In genomic region chr1:202106340-202107284, GRCh38 we compare ENCODE assay signal across 10 cellular contexts. TPM values are rescaled to one million over a fixed set of nuclear protein-coding genes. Genes with fewer than 3 reads are reported as not detected.
A peak's percentile ranks its signal among the peaks of the same experiment; 100 is the strongest.
DNase-seq lines count a peak whose midpoint lies in the region; ATAC-seq, FAIRE-seq and TF ChIP-seq lines count a peak whose summit lies in the region.
"Had no signal": no experiment of that assay in that cellular context is flagged by ENCODE, and none has a peak within 500 bp of the region (broad histone marks: within the 10 kb centered on the region; RNA-seq: fewer than 3 reads in every experiment).

No MANE protein-coding gene starts in this region.

- peak overlapping the region; percentile 66 for H4K91ac ChIP-seq in H1 (replicated peaks; ENCODE audit: insufficient read length, low read length)

- H3K27me3 Mint-ChIP-seq in activated CD8-positive, alpha-beta T cell treated with anti-CD3 and anti-CD28 coated beads, Interleukin-2, amount 10 ng/mL, durations not matched to agents 7 days and 5 days (ENCODE audit: low read depth) = peaks cover 2% of the 10 kb centered on the region

- H2AK5ac ChIP-seq in H1 (ENCODE audit: low read depth, low read length) = peak overlapping the region; percentile 91

- no peak overlapping the region for H3K27ac Mint-ChIP-seq in activated CD8-positive, alpha-beta T cell treated with anti-CD3 and anti-CD28 coated beads, Interleukin-2, amount 10 ng/mL, durations not matched to agents 7 days and 5 days
- H3K27ac Mint-ChIP-seq: T-helper 17 cell had no signal

- TF ChIP-seq CTCF in H1 (IDR thresholded peaks at IDR 0.05; ENCODE audit: control extremely low read depth in 1 of 3, insufficient read depth in 1 of 3, low read depth in 1 of 3, low read length in 3 of 3) = no peak

- H3K79me2 ChIP-seq in H1 (ENCODE audit: control insufficient read depth in 1 of 2, insufficient read depth in 2 of 2, low read length in 2 of 2) = no peaks in the 10 kb centered on the region

- H2BK15ac ChIP-seq in H1 (ENCODE audit: low read length) = peak overlapping the region; percentile 37; the same call in 1 of the 2 replicates

- peak overlapping the region; percentile 6 for H4K5ac ChIP-seq in H1 (ENCODE audit: insufficient read length, low read depth, low read length)

- H3K4me1 Mint-ChIP-seq in activated CD8-positive, alpha-beta T cell treated with anti-CD3 and anti-CD28 coated beads, Interleukin-2, amount 10 ng/mL, durations not matched to agents 7 days and 5 days (ENCODE audit: low read depth) = no peaks in the 10 kb centered on the region

- H3K4ac ChIP-seq in H1 (replicated peaks; ENCODE audit: insufficient read length, low read depth, low read length) = peak overlapping the region; percentile 33

- peak overlapping the region; percentile 60; the same call in 1 of the 2 replicates for H2BK5ac ChIP-seq in H1 (ENCODE audit: low read depth, low read length)

- no peak for TF ChIP-seq RAD21 in H1 (IDR thresholded peaks at IDR 0.05 in 1 of 2, conservative IDR thresholded peaks at IDR 0.05 in 1 of 2; ENCODE audit: low read depth in 2 of 2, low read length in 2 of 2)

- no peak overlapping the region for H3K14ac ChIP-seq in H1 (ENCODE audit: insufficient read length)

- H3K9me3 ChIP-seq in H1 (ENCODE audit: insufficient read depth in 2 of 2, low read depth in 1 of 2, low read length in 1 of 2) (no peaks in the 10 kb centered on the region), mucosa of rectum (ENCODE audit: control insufficient read depth in 2 of 2, low read length in 2 of 2) (no peaks in the 10 kb centered on the region)

- peak overlapping the region; percentile 70; the same call in 1 of the 2 replicates for H3K27ac ChIP-seq in H1 (ENCODE audit: low read depth, low read length)
- peak overlapping the region; percentile 99 to 100 for H3K27ac ChIP-seq in mucosa of rectum (ENCODE audit: low read depth in 2 of 2, low read length in 2 of 2)

- no peak overlapping the region for H3K9ac ChIP-seq in H1 (replicated peaks in 1 of 4; ENCODE audit: extremely low read depth in 1 of 4, low read depth in 3 of 4, low read length in 3 of 4)
- H3K9ac ChIP-seq in mucosa of rectum (ENCODE audit: low read depth in 1 of 2, low read length in 2 of 2) = peak overlapping the region; percentile 80 to 85

- H2BK20ac ChIP-seq in H1 (ENCODE audit: low read length) = peak overlapping the region; percentile 50; the same call in 1 of the 2 replicates

- no peak for TF ChIP-seq POLR2A in H1 (IDR thresholded peaks at IDR 0.05; ENCODE audit: control extremely low read depth in 1 of 2, low read depth in 2 of 2, low read length in 2 of 2)

- H4K20me1 ChIP-seq in H1 (replicated peaks in 1 of 2; ENCODE audit: control insufficient read depth in 1 of 2, insufficient read depth in 2 of 2, low read length in 2 of 2) = no peaks in the 10 kb centered on the region

- peak overlapping the region; percentile 65 for H2BK120ac ChIP-seq in H1 (replicated peaks; ENCODE audit: low read depth, low read length)

- no peak for TF ChIP-seq EP300 in H1 (IDR thresholded peaks at IDR 0.05; ENCODE audit: borderline replicate concordance in 1 of 2, low read depth in 2 of 2, low read length in 2 of 2)

- H4K8ac ChIP-seq in H1 (ENCODE audit: extremely low read depth, insufficient read depth, low read length) = 0 out of 2 replicates have a peak overlapping the region, but pooled peaks have one; percentile 57

- CTCF ChIA-PET in H1 (lab: Charles Lee; ENCODE audit: partially characterized antibody) = interaction anchor here (0.9 to 5.3 kb wide), 7 partner anchors 11 to 211 kb away, joined by 3 to 77 read pairs (median 11); partner anchors contain the start of genes ELF3 and GPR37L1
- CTCF ChIA-PET in activated CD8-positive, alpha-beta T cell treated with anti-CD3 and anti-CD28 coated beads, Interleukin-2, amount 10 ng/mL, durations not matched to agents 7 days and 5 days (lab: Charles Lee) = interaction anchor here (0.7 kb wide), 1 partner anchor 210 kb away, joined by 6 read pairs; no protein-coding TSS in a partner anchor

- H3K4me1 ChIP-seq in H1 (replicated peaks in 1 of 4; ENCODE audit: control insufficient read depth in 3 of 4, insufficient read depth in 4 of 4, low read length in 3 of 4) = peaks cover 15 to 23% (median 18%) of the 10 kb centered on the region in 4 experiments
- H3K4me1 ChIP-seq in mucosa of rectum (ENCODE audit: control insufficient read depth in 2 of 2, insufficient read depth in 2 of 2, low read length in 2 of 2) = peaks cover 48 to 65% of the 10 kb centered on the region in 2 donors

- no peaks in the 10 kb centered on the region for H3K23me2 ChIP-seq in H1 (ENCODE audit: low read depth, low read length)

- FAIRE-seq in H1 (lab: Jason Lieb, UNC) = no peak
- FAIRE-seq: keratinocyte had no signal

- no peak overlapping the region for H3K56ac ChIP-seq in H1 (replicated peaks; ENCODE audit: insufficient read length, low read depth, low read length)

- ATAC-seq in activated CD8-positive, alpha-beta T cell treated with anti-CD3 and anti-CD28 coated beads, Interleukin-2, amount 10 ng/mL, durations not matched to agents 7 days and 5 days = no peak

- POLR2A ChIA-PET in H1 (lab: Charles Lee; ENCODE audit: partially characterized antibody) = interaction anchor here (1.0 to 4.3 kb wide), 12 partner anchors 9 to 104 kb away, joined by 3 to 33 read pairs (median 5); partner anchors contain the start of genes ELF3 and GPR37L1
- POLR2A ChIA-PET in activated CD8-positive, alpha-beta T cell treated with anti-CD3 and anti-CD28 coated beads, Interleukin-2, amount 10 ng/mL, durations not matched to agents 7 days and 5 days (lab: Charles Lee) = no interaction called here

- H3K4me3 Mint-ChIP-seq in activated CD8-positive, alpha-beta T cell treated with anti-CD3 and anti-CD28 coated beads, Interleukin-2, amount 10 ng/mL, durations not matched to agents 7 days and 5 days = no peak overlapping the region
- H3K4me3 Mint-ChIP-seq: T-helper 17 cell had no signal

- peak overlapping the region; percentile 90; the same call in 1 of the 2 replicates for H2BK12ac ChIP-seq in H1 (ENCODE audit: low read depth, low read length)

- DNase-seq in DMS153 treated with DMSO at 0.1 percent for 48 hours (lab: John Stamatoyannopoulos, UW; ENCODE audit: unreplicated experiment) (peak; percentile 66), NCI-H1436 treated with DMSO at 0.1 percent for 48 hours (lab: John Stamatoyannopoulos, UW) (peak; percentile 72), H1 (ENCODE audit: low read depth in 1 of 2, low spot score in 2 of 2) (no peak), SHP77 treated with DMSO at 0.1 percent for 48 hours (lab: John Stamatoyannopoulos, UW) (no peak), retina (no peak)
- DNase-seq in activated CD4-positive, alpha-beta T cell treated with anti-CD3 and anti-CD28 coated beads for 1 hour = no peak
- no peak for DNase-seq in activated CD8-positive, alpha-beta T cell treated with anti-CD3 and anti-CD28 coated beads, Interleukin-2, amount 10 ng/mL, durations not matched to agents 7 days and 5 days
- DNase-seq: T-helper 17 cell had no signal

- H3K36me3 ChIP-seq in H1 (ENCODE audit: control insufficient read depth in 2 of 4, insufficient read depth in 4 of 4, low read length in 3 of 4) = no peaks in the 10 kb centered on the region
- H3K36me3 ChIP-seq in mucosa of rectum (ENCODE audit: control insufficient read depth in 2 of 2, insufficient read depth in 2 of 2, low read length in 2 of 2) = no peaks in the 10 kb centered on the region

- peak overlapping the region in 1 of 2 experiments; percentile 37; a peak in 1 of 4 replicates for H3K4me2 ChIP-seq in H1 (ENCODE audit: insufficient read depth in 1 of 2, low read depth in 2 of 2, low read length in 2 of 2)

- H3K27me3 ChIP-seq in H1 (replicated peaks in 1 of 4; ENCODE audit: control insufficient read depth in 3 of 4, extremely low read depth in 1 of 4, insufficient read depth in 3 of 4, low read length in 3 of 4) (no peaks in the 10 kb centered on the region), mucosa of rectum (ENCODE audit: control insufficient read depth in 2 of 2, insufficient read depth in 2 of 2, low read length in 2 of 2) (no peaks in the 10 kb centered on the region)

- H3K23ac ChIP-seq in H1 (ENCODE audit: insufficient read length) = no peak overlapping the region

- H3K18ac ChIP-seq in H1 (ENCODE audit: extremely low read depth, low read length) = 0 out of 2 replicates have a peak overlapping the region, but pooled peaks have one; percentile 1

- H3K4me3 ChIP-seq in H1 (ENCODE audit: extremely low read depth in 1 of 4, insufficient read depth in 2 of 4, low read depth in 3 of 4, low read length in 4 of 4) = no peak overlapping the region; a peak in 1 of 8 replicates
- H3K4me3 ChIP-seq in mucosa of rectum (ENCODE audit: low read length in 2 of 2) = peak overlapping the region; percentile 29 to 42

- no peaks in the 10 kb centered on the region for H3K36me3 Mint-ChIP-seq in activated CD8-positive, alpha-beta T cell treated with anti-CD3 and anti-CD28 coated beads, Interleukin-2, amount 10 ng/mL, durations not matched to agents 7 days and 5 days (ENCODE audit: low read depth)

- no peaks in the 10 kb centered on the region for H3K79me1 ChIP-seq in H1 (ENCODE audit: low read depth, low read length)

- WGBS in H1 (ENCODE audit: extremely low coverage in 1 of 2, insufficient coverage in 1 of 2, insufficient read length in 1 of 2, insufficient replicate concordance in 2 of 2, low coverage in 1 of 2, low lambda C conversion rate in 2 of 2, missing lambda C conversion rate in 1 of 2), 2 experiments = 81% methylated on average over 11 of the region's 11 CpGs; no CpG with 5 or more reads in 1 of the 2 experiments

- no peaks in the 10 kb centered on the region for H3K9me3 Mint-ChIP-seq in activated CD8-positive, alpha-beta T cell treated with anti-CD3 and anti-CD28 coated beads, Interleukin-2, amount 10 ng/mL, durations not matched to agents 7 days and 5 days (ENCODE audit: insufficient read depth)

- no peak overlapping the region for H2AFZ ChIP-seq in H1 (ENCODE audit: low read length)

RNA-seq across cellular contexts. Expression of gene GPR37L1, which starts 16.1 kb away (rescaled TPM):
- total RNA-seq in H1 (2021; fragmentation: NEBNext Ultra II Directional; extraction: Animal tissue kit (Norgen Biotek cat#: 25700)) = 0.08 and 0.13 TPM in 2 replicates
- polyA plus RNA-seq in H1 (2011; rRNA removed) = 0.23 and 0.25 TPM in 2 replicates
- 0.16 TPM for polyA plus RNA-seq in H1 (2011; cell fraction: cytosol; rRNA removed)
- polyA plus RNA-seq in H1 (2011; cell fraction: nucleus; rRNA removed) = 0.17 TPM
- 0.18 to 0.20 TPM (median 0.20 TPM) in 4 replicates for polyA plus RNA-seq in H1 (2012, experiment 1 of 2)
- 0.09 TPM for polyA plus RNA-seq in H1 (2012, experiment 2 of 2)
- 0.10 TPM for polyA plus RNA-seq in H1 (2013, experiment 1 of 2)
- polyA plus RNA-seq in H1 (2013, experiment 2 of 2) = 0.15 TPM
- polyA minus RNA-seq in H1 (2011; rRNA and poly(A)+ RNA removed) = 0.13 and 0.22 TPM in 2 replicates
- not detected for polyA minus RNA-seq in H1 (2011; cell fraction: cytosol; rRNA and poly(A)+ RNA removed)
- polyA minus RNA-seq in H1 (2011; cell fraction: nucleus; rRNA and poly(A)+ RNA removed) = 0.50 TPM
- not detected for total RNA-seq in activated CD8-positive, alpha-beta T cell treated with anti-CD3 and anti-CD28 coated beads, Interleukin-2, amount 10 ng/mL, durations not matched to agents 7 days and 5 days
- total RNA-seq: T-helper 17 cell had no signal
- polyA plus RNA-seq: keratinocyte had no signal

RNA-seq across cellular contexts. Expression of gene ARL8A, which starts 37.9 kb away (rescaled TPM):
- 58.7 and 59.0 TPM in 2 replicates for total RNA-seq in H1 (2021; fragmentation: NEBNext Ultra II Directional; extraction: Animal tissue kit (Norgen Biotek cat#: 25700))
- 40.3 and 41.7 TPM in 2 replicates for polyA plus RNA-seq in H1 (2011; rRNA removed)
- 39.3 TPM for polyA plus RNA-seq in H1 (2011; cell fraction: cytosol; rRNA removed)
- 35.6 TPM for polyA plus RNA-seq in H1 (2011; cell fraction: nucleus; rRNA removed)
- 35.1 to 57.5 TPM (median 42.3 TPM) in 4 replicates for polyA plus RNA-seq in H1 (2012, experiment 1 of 2)
- polyA plus RNA-seq in H1 (2012, experiment 2 of 2) = 35.7 TPM
- polyA plus RNA-seq in H1 (2013, experiment 1 of 2) = 26.4 TPM
- polyA plus RNA-seq in H1 (2013, experiment 2 of 2) = 26.9 TPM
- polyA minus RNA-seq in H1 (2011; rRNA and poly(A)+ RNA removed) = 20.7 and 22.3 TPM in 2 replicates
- 23.3 TPM for polyA minus RNA-seq in H1 (2011; cell fraction: cytosol; rRNA and poly(A)+ RNA removed)
- 16.2 TPM for polyA minus RNA-seq in H1 (2011; cell fraction: nucleus; rRNA and poly(A)+ RNA removed)
- total RNA-seq in activated CD8-positive, alpha-beta T cell treated with anti-CD3 and anti-CD28 coated beads, Interleukin-2, amount 10 ng/mL, durations not matched to agents 7 days and 5 days = 10 to 100 TPM; 39.7 to 42.0 TPM

RNA-seq across cellular contexts. Expression of gene PTPN7, which starts 53.8 kb away (rescaled TPM):
- total RNA-seq in H1 (2021; fragmentation: NEBNext Ultra II Directional; extraction: Animal tissue kit (Norgen Biotek cat#: 25700)) = not detected in 2 replicates
- polyA plus RNA-seq in H1 (2011; rRNA removed) = 0.20 TPM in 2 replicates
- polyA plus RNA-seq in H1 (2011; cell fraction: cytosol; rRNA removed) = 0.31 TPM
- 0.46 TPM for polyA plus RNA-seq in H1 (2011; cell fraction: nucleus; rRNA removed)
- 0.11 to 0.37 TPM (median 0.14 TPM) in 3 of 4 replicates, not detected in the other for polyA plus RNA-seq in H1 (2012, experiment 1 of 2)
- polyA plus RNA-seq in H1 (2012, experiment 2 of 2) = 0.13 TPM
- polyA plus RNA-seq in H1 (2013, experiment 1 of 2) = 0.12 TPM
- polyA plus RNA-seq in H1 (2013, experiment 2 of 2) = 0.11 TPM
- polyA minus RNA-seq in H1 (2011; rRNA and poly(A)+ RNA removed) = 0.10 TPM in 1 of 2 replicates, not detected in the other
- polyA minus RNA-seq in H1 (2011; cell fraction: cytosol; rRNA and poly(A)+ RNA removed) = not detected
- not detected for polyA minus RNA-seq in H1 (2011; cell fraction: nucleus; rRNA and poly(A)+ RNA removed)
- 100 to 1,000 TPM; 242 to 255 TPM for total RNA-seq in activated CD8-positive, alpha-beta T cell treated with anti-CD3 and anti-CD28 coated beads, Interleukin-2, amount 10 ng/mL, durations not matched to agents 7 days and 5 days

Comparison
In these comparisons a context has a peak if more than half of its experiments do, and no peak if none do; other contexts are left out.
1. DNase-seq: peak in DMS153 treated with DMSO at 0.1 percent for 48 hours (single experiment) and NCI-H1436 treated with DMSO at 0.1 percent for 48 hours (single experiment); none in H1 (0 of 2), activated CD4-positive, alpha-beta T cell treated with anti-CD3 and anti-CD28 coated beads for 1 hour (single experiment), SHP77 treated with DMSO at 0.1 percent for 48 hours (single experiment), retina (single experiment) and activated CD8-positive, alpha-beta T cell treated with anti-CD3 and anti-CD28 coated beads, Interleukin-2, amount 10 ng/mL, durations not matched to agents 7 days and 5 days (single experiment).
2. H3K4me3 ChIP-seq: peak in mucosa of rectum (2 of 2); none in H1 (0 of 4).
3. H3K9ac ChIP-seq: peak in mucosa of rectum (2 of 2); none in H1 (0 of 4).
4. RNA of gene PTPN7, which starts 53.8 kb away (total RNA-seq): 242 to 255 TPM in activated CD8-positive, alpha-beta T cell treated with anti-CD3 and anti-CD28 coated beads, Interleukin-2, amount 10 ng/mL, durations not matched to agents 7 days and 5 days; not detected in H1; every median in the first group is over 100 times any median in the second.